8 cellular contexts compared by ENCODE assay signal in genomic region chr9:72524820-72525539, GRCh38. TPM values are rescaled to one million over a fixed set of nuclear protein-coding genes. Genes with fewer than 3 reads are reported as not detected.
DNase-seq lines count a peak whose midpoint lies in the region; ATAC-seq, FAIRE-seq and TF ChIP-seq lines count a peak whose summit lies in the region.

No MANE protein-coding gene starts in this region.

- intact Hi-C loops in stomach (cut with DNase I; ENCODE audit: low total_unique reads), result no loop called here

- H3K27me3 ChIP-seq in astrocyte (ENCODE audit: insufficient read depth, low read length) (no peaks in the 10 kb centered on the region), stomach (no peaks in the 10 kb centered on the region)

- DNase-seq in AG08395 (ENCODE audit: low spot score) (peak; percentile 88), HT-29 (ENCODE audit: low spot score) (peak; percentile 93), astrocyte (ENCODE audit: low read depth) (peak; percentile 100), kidney glomerular epithelial cell (lab: John Stamatoyannopoulos, UW) (peak; percentile 99), stomach (peak; percentile 70), SHP77 treated with DMSO at 0.1 percent for 48 hours (lab: John Stamatoyannopoulos, UW) (no peak), NCI-H446 (lab: John Stamatoyannopoulos, UW) (no peak)

- TF ChIP-seq CTCF in astrocyte (IDR thresholded peaks at IDR 0.05; ENCODE audit: insufficient read depth, low read depth, low read length) (no peak), stomach (IDR thresholded peaks at IDR 0.05) (no peak)

- TF ChIP-seq EP300 in stomach (IDR thresholded peaks at IDR 0.05), result no peak

- peak; percentile 98 for FAIRE-seq in astrocyte (lab: Jason Lieb, UNC)

- no peaks in the 10 kb centered on the region for H3K36me3 Mint-ChIP-seq in astrocyte (ENCODE audit: low read depth, unreplicated experiment)

- no peaks in the 10 kb centered on the region for H3K79me2 ChIP-seq in astrocyte (ENCODE audit: insufficient read depth, low read length)

- peak; percentile 36 for ATAC-seq in GM18861 (IDR thresholded peaks at IDR 0.05; ENCODE audit: unreplicated experiment)

- peak overlapping the region; percentile 23 for H2AFZ ChIP-seq in astrocyte (ENCODE audit: low read depth, low read length)

- H3K27me3 Mint-ChIP-seq in astrocyte (ENCODE audit: low read depth, unreplicated experiment), result no peaks in the 10 kb centered on the region

- H4K20me1 ChIP-seq in astrocyte (ENCODE audit: insufficient read depth, low read length), result no peaks in the 10 kb centered on the region

- H3K9me3 ChIP-seq in astrocyte (ENCODE audit: insufficient read depth, low read depth, low read length), result no peaks in the 10 kb centered on the region
- no peaks in the 10 kb centered on the region for H3K9me3 ChIP-seq in stomach

- peak overlapping the region; percentile 67 for H3K4me2 ChIP-seq in astrocyte (ENCODE audit: low read length)

- H3K4me3 ChIP-seq in astrocyte (ENCODE audit: insufficient read depth, low read depth, low read length) (no peak overlapping the region), stomach (no peak overlapping the region)

- H3K9me3 Mint-ChIP-seq in astrocyte (ENCODE audit: unreplicated experiment), result no peaks in the 10 kb centered on the region

- H3K4me1 ChIP-seq in astrocyte (ENCODE audit: insufficient read depth, low read length) (peaks cover 33% of the 10 kb centered on the region), stomach (peaks cover 12 to 34% (median 29%) of the 10 kb centered on the region in 4 donors)

- WGBS in stomach, 5 donors, result 26 to 52% (median 48%) methylated on average over 9 of the region's 9 CpGs

- TF ChIP-seq POLR2A in stomach (IDR thresholded peaks at IDR 0.05), result no peak

- H3K27ac ChIP-seq in astrocyte (ENCODE audit: low read depth, low read length), result peak overlapping the region; percentile 96
- H3K27ac ChIP-seq in stomach, result peak overlapping the region; percentile 68 to 87 (median 72)

- peaks cover 31% of the 10 kb centered on the region for H3K4me1 Mint-ChIP-seq in astrocyte (ENCODE audit: low read depth, unreplicated experiment)

- H3K4me3 Mint-ChIP-seq in astrocyte (ENCODE audit: unreplicated experiment), result no peak overlapping the region

- H3K9ac ChIP-seq in astrocyte (ENCODE audit: low read length), result peak overlapping the region; percentile 76

- no peaks in the 10 kb centered on the region for H3K36me3 ChIP-seq in astrocyte (ENCODE audit: insufficient read depth, low read length)
- no peaks in the 10 kb centered on the region for H3K36me3 ChIP-seq in stomach

- peak overlapping the region; percentile 98 for H3K27ac Mint-ChIP-seq in astrocyte (ENCODE audit: unreplicated experiment)

RNA-seq across cellular contexts. Expression of gene TMC1, which starts 3.6 kb away (rescaled TPM):
- total RNA-seq in HT-29 (2014; rRNA removed; shearing (Covaris generic)), result 0.26 and 0.53 TPM in 2 replicates
- total RNA-seq in astrocyte, result 0.10 TPM in 1 of 2 replicates, not detected in the other
- under 1 TPM in 1 of 5 donors, not detected in 4; 0.73 TPM for total RNA-seq in stomach
- polyA plus RNA-seq in stomach, result under 1 TPM in 1 of 3 donors, not detected in 2; 0.33 TPM

Comparison
In these comparisons a context has a peak if more than half of its experiments do, and no peak if none do; other contexts are left out.
1. DNase-seq: peak in AG08395 (single experiment), HT-29 (single experiment), astrocyte (single experiment), kidney glomerular epithelial cell (single experiment) and stomach (single experiment); none in SHP77 treated with DMSO at 0.1 percent for 48 hours (single experiment) and NCI-H446 (0 of 2).